8 cellular contexts compared by ENCODE assay signal in genomic region chr11:62123669-62124185, GRCh38. TPM values are rescaled to one million over a fixed set of nuclear protein-coding genes. Genes with fewer than 3 reads are reported as not detected.
A peak's percentile ranks its signal among the peaks of the same experiment; 100 is the strongest.
DNase-seq lines count a peak whose midpoint lies in the region; ATAC-seq and TF ChIP-seq lines count a peak whose summit lies in the region.

Gene INCENP, plus strand, starts transcription at chr11:62124011. Its CDS starts 4,151 bp downstream, at chr11:62128162.

- no peak for TF ChIP-seq EP300 in SK-N-SH (IDR thresholded peaks at IDR 0.05; ENCODE audit: borderline replicate concordance in 1 of 2, low read depth in 1 of 2, low read length in 1 of 2)
- no peak for TF ChIP-seq EP300 in suprapubic skin (IDR thresholded peaks at IDR 0.05)

- CTCF ChIA-PET in SK-N-SH (lab: Yijun Ruan, JAX): interaction anchor here (0.8 to 2.2 kb wide), 8 partner anchors 9 to 253 kb away, joined by 3 to 19 read pairs (median 3); partner anchors contain the start of genes FTH1 and SCGB1D1

- H3K9ac ChIP-seq in SK-N-SH: peak within 1 kb of the TSS; percentile 84

- 2% methylated on average over 29 of the region's 39 CpGs for WGBS in SK-N-SH (ENCODE audit: low lambda C conversion rate)
- under 1% methylated on average over 22 of the region's 39 CpGs for WGBS in suprapubic skin

- H3K4me2 ChIP-seq in SK-N-SH: peak within 1 kb of the TSS; percentile 95

- TF ChIP-seq POLR2A in suprapubic skin (IDR thresholded peaks at IDR 0.05): no peak

- TF ChIP-seq CTCF in GM06990 (IDR thresholded peaks at IDR 0.05; ENCODE audit: insufficient read depth, low read length, poor library complexity, severe bottlenecking) (no peak), SK-N-SH (IDR thresholded peaks at IDR 0.05) (no peak), suprapubic skin (IDR thresholded peaks at IDR 0.05) (no peak)

- H3K4me1 ChIP-seq in SK-N-SH (ENCODE audit: control insufficient read depth in 1 of 2, insufficient read depth in 2 of 2, low read depth in 1 of 2, low read length in 1 of 2): peaks cover 8 to 13% of the 10 kb centered on the region in 2 experiments; a peak in 2 of 4 replicates
- peaks cover 22% of the 10 kb centered on the region for H3K4me1 ChIP-seq in suprapubic skin

- peaks cover 21% of the 10 kb centered on the region; the same call in 1 of the 2 replicates for H4K20me1 ChIP-seq in SK-N-SH (ENCODE audit: insufficient read depth)

- H3K27ac ChIP-seq in SK-N-SH (ENCODE audit: low read depth in 2 of 2, low read length in 1 of 2) (peak within 1 kb of the TSS; percentile 58 to 77), suprapubic skin (no peak within 1 kb of the TSS)

- H3K4me3 ChIP-seq in GM06990 (replicated peaks; ENCODE audit: low read depth, low read length) (peak within 1 kb of the TSS; percentile 86), SK-N-SH (ENCODE audit: low read depth in 2 of 2, low read length in 1 of 2) (peak within 1 kb of the TSS; percentile 89), suprapubic skin (peak within 1 kb of the TSS; percentile 68)

- peak; percentile 92 for ATAC-seq in HG02571 (IDR thresholded peaks at IDR 0.05; ENCODE audit: unreplicated experiment)

- peak; percentile 92 for DNase-seq in GM06990 (ENCODE audit: extremely low read depth, insufficient read length)
- DNase-seq in NCI-H1048 (lab: John Stamatoyannopoulos, UW): peak; percentile 96
- peak; percentile 96 for DNase-seq in SK-N-SH
- DNase-seq in activated naive CD4-positive, alpha-beta T cell treated with anti-CD3 and anti-CD28 coated beads, Interleukin-2, amount 50 U/mL, for 16 hours: peak; percentile 95
- DNase-seq in globus pallidus (ENCODE audit: low spot score): peak; percentile 99
- peak; percentile 76 to 98 (median 96) for DNase-seq in nucleus accumbens (lab: John Stamatoyannopoulos, UW)
- DNase-seq in suprapubic skin (ENCODE audit: low spot score in 2 of 2): peak; percentile 97 to 98

- TF ChIP-seq RAD21 in SK-N-SH (IDR thresholded peaks at IDR 0.05; ENCODE audit: low read length): no peak

- H3K9me3 ChIP-seq in SK-N-SH: no peaks in the 10 kb centered on the region
- no peaks in the 10 kb centered on the region for H3K9me3 ChIP-seq in suprapubic skin

- no peaks in the 10 kb centered on the region for H3K9me2 ChIP-seq in SK-N-SH

- no peaks in the 10 kb centered on the region for H3K27me3 ChIP-seq in GM06990 (replicated peaks; ENCODE audit: control insufficient read depth, insufficient read depth, low read length)
- no peaks in the 10 kb centered on the region for H3K27me3 ChIP-seq in SK-N-SH (ENCODE audit: insufficient read depth)
- no peaks in the 10 kb centered on the region for H3K27me3 ChIP-seq in suprapubic skin

- H3F3A ChIP-seq in SK-N-SH (replicated peaks; ENCODE audit: insufficient read depth): no peaks in the 10 kb centered on the region

- H3K36me3 ChIP-seq in GM06990 (ENCODE audit: control insufficient read depth, insufficient read depth, low read length): peaks cover 6% of the 10 kb centered on the region
- H3K36me3 ChIP-seq in SK-N-SH (replicated peaks in 1 of 2; ENCODE audit: control insufficient read depth in 1 of 2, insufficient read depth in 2 of 2, low read length in 1 of 2): peaks cover 0 to 8% of the 10 kb centered on the region in 2 experiments
- H3K36me3 ChIP-seq in suprapubic skin: peaks cover 8% of the 10 kb centered on the region

- H2AFZ ChIP-seq in SK-N-SH (ENCODE audit: low read depth): peak within 1 kb of the TSS; percentile 75

- POLR2A ChIA-PET in SK-N-SH (lab: Yijun Ruan, JAX): interaction anchor here (0.5 to 1.0 kb wide), 2 partner anchors 11 to 23 kb away, joined by 3 to 9 read pairs; no protein-coding TSS in a partner anchor

- H3K79me2 ChIP-seq in SK-N-SH (ENCODE audit: insufficient read depth): peaks cover 49% of the 10 kb centered on the region

TF ChIP-seq in SK-N-SH, 30 proteins besides CTCF, POLR2A, EP300 and RAD21:
- no peak for TF ChIP-seq JUND (IDR thresholded peaks at IDR 0.05)
- TF ChIP-seq YY1 (IDR thresholded peaks at IDR 0.05; ENCODE audit: low read depth): peak; percentile 52; the same call in 1 of the 2 replicates
- TF ChIP-seq MXI1 (IDR thresholded peaks at IDR 0.05; ENCODE audit: low read depth, low read length): peak; percentile 73; the same call in 1 of the 2 replicates
- TF ChIP-seq, protein P1, sequence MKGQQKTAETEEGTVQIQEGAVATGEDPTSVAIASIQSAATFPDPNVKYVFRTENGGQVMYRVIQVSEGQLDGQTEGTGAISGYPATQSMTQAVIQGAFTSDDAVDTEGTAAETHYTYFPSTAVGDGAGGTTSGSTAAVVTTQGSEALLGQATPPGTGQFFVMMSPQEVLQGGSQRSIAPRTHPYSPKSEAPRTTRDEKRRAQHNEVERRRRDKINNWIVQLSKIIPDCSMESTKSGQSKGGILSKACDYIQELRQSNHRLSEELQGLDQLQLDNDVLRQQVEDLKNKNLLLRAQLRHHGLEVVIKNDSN (IDR thresholded peaks at IDR 0.05; ENCODE audit: borderline replicate concordance, low read depth): peak; percentile 51; the same call in 1 of the 2 replicates
- TF ChIP-seq, protein P2, sequence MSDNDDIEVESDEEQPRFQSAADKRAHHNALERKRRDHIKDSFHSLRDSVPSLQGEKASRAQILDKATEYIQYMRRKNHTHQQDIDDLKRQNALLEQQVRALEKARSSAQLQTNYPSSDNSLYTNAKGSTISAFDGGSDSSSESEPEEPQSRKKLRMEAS (IDR thresholded peaks at IDR 0.05; ENCODE audit: low read depth): peak; percentile 88
- TF ChIP-seq TEAD4 (IDR thresholded peaks at IDR 0.05; ENCODE audit: borderline replicate concordance, insufficient read depth): no peak
- peak; percentile 92 for TF ChIP-seq ELF1 (IDR thresholded peaks at IDR 0.05)
- peak; percentile 98 for TF ChIP-seq FOXM1 (IDR thresholded peaks at IDR 0.05; ENCODE audit: low read depth)
- peak; percentile 48; the same call in 1 of the 2 replicates for TF ChIP-seq TAF1 (IDR thresholded peaks at IDR 0.05; ENCODE audit: borderline replicate concordance, low read depth, low read length)
- peak; percentile 92 for TF ChIP-seq GABPA (IDR thresholded peaks at IDR 0.05; ENCODE audit: low read depth)
- TF ChIP-seq PBX3 (IDR thresholded peaks at IDR 0.05): peak; percentile 98
- TF ChIP-seq, protein P3, sequence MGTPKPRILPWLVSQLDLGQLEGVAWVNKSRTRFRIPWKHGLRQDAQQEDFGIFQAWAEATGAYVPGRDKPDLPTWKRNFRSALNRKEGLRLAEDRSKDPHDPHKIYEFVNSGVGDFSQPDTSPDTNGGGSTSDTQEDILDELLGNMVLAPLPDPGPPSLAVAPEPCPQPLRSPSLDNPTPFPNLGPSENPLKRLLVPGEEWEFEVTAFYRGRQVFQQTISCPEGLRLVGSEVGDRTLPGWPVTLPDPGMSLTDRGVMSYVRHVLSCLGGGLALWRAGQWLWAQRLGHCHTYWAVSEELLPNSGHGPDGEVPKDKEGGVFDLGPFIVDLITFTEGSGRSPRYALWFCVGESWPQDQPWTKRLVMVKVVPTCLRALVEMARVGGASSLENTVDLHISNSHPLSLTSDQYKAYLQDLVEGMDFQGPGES (IDR thresholded peaks at IDR 0.05; ENCODE audit: low read depth, low read length): peak; percentile 73
- TF ChIP-seq MEF2A (IDR thresholded peaks at IDR 0.05; ENCODE audit: borderline replicate concordance, low read depth): no peak
- TF ChIP-seq POLR2AphosphoS5 (IDR thresholded peaks at IDR 0.05; ENCODE audit: low read depth, low read length): peak; percentile 43
- 0 out of 2 replicates have a peak, but pooled peaks have one; percentile 64 for TF ChIP-seq SIN3A (IDR thresholded peaks at IDR 0.05; ENCODE audit: borderline replicate concordance, low read depth, low read length)
- TF ChIP-seq NFIC (IDR thresholded peaks at IDR 0.05; ENCODE audit: borderline replicate concordance): no peak
- TF ChIP-seq CHD2 (IDR thresholded peaks at IDR 0.05; ENCODE audit: low read length, partially characterized antibody): peak; percentile 93
- TF ChIP-seq, protein P4, sequence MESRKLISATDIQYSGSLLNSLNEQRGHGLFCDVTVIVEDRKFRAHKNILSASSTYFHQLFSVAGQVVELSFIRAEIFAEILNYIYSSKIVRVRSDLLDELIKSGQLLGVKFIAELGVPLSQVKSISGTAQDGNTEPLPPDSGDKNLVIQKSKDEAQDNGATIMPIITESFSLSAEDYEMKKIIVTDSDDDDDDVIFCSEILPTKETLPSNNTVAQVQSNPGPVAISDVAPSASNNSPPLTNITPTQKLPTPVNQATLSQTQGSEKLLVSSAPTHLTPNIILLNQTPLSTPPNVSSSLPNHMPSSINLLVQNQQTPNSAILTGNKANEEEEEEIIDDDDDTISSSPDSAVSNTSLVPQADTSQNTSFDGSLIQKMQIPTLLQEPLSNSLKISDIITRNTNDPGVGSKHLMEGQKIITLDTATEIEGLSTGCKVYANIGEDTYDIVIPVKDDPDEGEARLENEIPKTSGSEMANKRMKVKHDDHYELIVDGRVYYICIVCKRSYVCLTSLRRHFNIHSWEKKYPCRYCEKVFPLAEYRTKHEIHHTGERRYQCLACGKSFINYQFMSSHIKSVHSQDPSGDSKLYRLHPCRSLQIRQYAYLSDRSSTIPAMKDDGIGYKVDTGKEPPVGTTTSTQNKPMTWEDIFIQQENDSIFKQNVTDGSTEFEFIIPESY (IDR thresholded peaks at IDR 0.05; ENCODE audit: borderline replicate concordance, low read depth): peak; percentile 42; the same call in 1 of the 2 replicates

RNA-seq across cellular contexts. Expression of gene INCENP, which starts in this region (rescaled TPM):
- polyA plus RNA-seq in SK-N-SH (2012; rRNA removed): 14.5 and 20.1 TPM in 2 replicates
- 9.8 and 12.8 TPM in 2 replicates for polyA plus RNA-seq in SK-N-SH (2012; cell fraction: cytosol; rRNA removed)
- 26.7 and 32.6 TPM in 2 replicates for polyA plus RNA-seq in SK-N-SH (2012; cell fraction: nucleus; rRNA removed)
- 10 to 100 TPM; 31.6 to 52.4 (median 33.9) TPM for total RNA-seq in suprapubic skin
